In the genomic region with DNA sequence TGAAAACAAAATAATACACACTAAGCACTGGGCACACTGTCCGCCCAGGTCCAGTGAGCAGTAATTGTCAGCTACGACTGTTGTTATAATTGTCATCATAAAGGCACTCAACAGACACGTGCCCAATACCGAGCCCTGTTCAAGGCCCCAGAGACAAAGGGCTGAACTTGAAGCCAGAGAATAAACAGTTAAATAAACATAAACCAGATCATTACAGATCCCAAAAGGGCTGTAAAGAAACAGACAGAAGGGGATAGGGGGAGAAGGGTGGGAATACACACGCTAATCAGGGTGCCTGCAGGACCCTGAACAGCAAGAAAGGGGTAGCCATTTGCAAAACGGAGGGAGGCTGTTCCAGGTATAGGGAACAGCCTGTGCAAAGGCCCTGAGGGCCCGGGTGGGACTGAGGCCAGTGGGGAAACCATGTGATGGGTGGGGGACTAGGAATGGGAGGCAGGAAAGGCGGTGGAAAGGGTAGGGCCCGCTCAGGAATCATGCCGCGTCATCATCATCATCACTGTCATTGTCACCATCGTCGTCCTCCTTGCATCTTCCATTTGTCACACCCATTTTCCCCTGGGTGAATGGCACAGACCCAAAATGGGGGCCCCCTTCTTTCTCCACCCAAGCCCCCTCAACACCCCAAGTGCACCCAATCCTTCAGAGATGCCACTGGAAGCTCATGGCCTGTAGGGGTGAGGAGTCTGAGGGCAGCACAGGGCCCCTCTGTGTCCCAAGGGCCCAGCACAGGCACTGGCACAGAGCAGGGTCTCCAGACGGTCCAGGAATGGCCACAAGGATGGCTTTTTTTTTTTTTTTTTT, we compare ENCODE assay signal across 17 cellular contexts. TPM values are rescaled to one million over a fixed set of nuclear protein-coding genes. Genes with fewer than 3 reads are reported as not detected.
DNase-seq lines count a peak whose midpoint lies in the region; ATAC-seq and TF ChIP-seq lines count a peak whose summit lies in the region.
"Had no signal": no experiment of that assay in that cellular context is flagged by ENCODE, and none has a peak within 500 bp of the region (broad histone marks: within the 10 kb centered on the region; RNA-seq: fewer than 3 reads in every experiment).

No MANE protein-coding gene starts in this region.

- H3K4me1 Mint-ChIP-seq in brain = peaks cover 71% of the 10 kb centered on the region
- peaks cover 35% of the 10 kb centered on the region for H3K4me1 Mint-ChIP-seq in memory B cell

- H3K4me1 ChIP-seq in heart left ventricle (peaks cover 0 to 78% (median 55%) of the 10 kb centered on the region in 12 donors), upper lobe of right lung (peaks cover 60% of the 10 kb centered on the region)

- TF ChIP-seq POLR2A in heart left ventricle (IDR thresholded peaks at IDR 0.05) = no peak

- DNase-seq in heart left ventricle = peak in 1 of 5 donors; percentile 42
- DNase-seq in cardiac septum (ENCODE audit: low spot score) = no peak
- no peak for DNase-seq in memory B cell (ENCODE audit: low spot score in 2 of 2)
- no peak for DNase-seq in upper lobe of right lung
- DNase-seq in stimulated activated CD4-positive, alpha-beta T cell treated with anti-CD3 and anti-CD28 coated beads, Interleukin-2, amount 100 ng/mL, for 24 hours = no peak
- no peak for DNase-seq in NCI-H2196 (lab: John Stamatoyannopoulos, UW; ENCODE audit: unreplicated experiment)
- no peak for DNase-seq in NCI-H1694 treated with DMSO at 0.1 percent for 48 hours (lab: John Stamatoyannopoulos, UW)
- DNase-seq: activated T-cell treated with anti-CD3 and anti-CD28 coated beads, Interleukin-2, amount 50 U/mL, for 48 hours; naive B cell; NCI-H1436 treated with DMSO at 0.1 percent for 48 hours; NCI-H748 treated with DMSO at 0.1 percent for 48 hours had no signal

- TF ChIP-seq CTCF in heart left ventricle (IDR thresholded peaks at IDR 0.05) = no peak
- TF ChIP-seq CTCF in brain (conservative IDR thresholded peaks at IDR 0.05) = no peak
- TF ChIP-seq CTCF in upper lobe of right lung (IDR thresholded peaks at IDR 0.05) = no peak

- H3K27ac ChIP-seq in heart left ventricle = peak overlapping the region in 11 of 12 donors; percentile 46 to 95 (median 84)
- H3K27ac ChIP-seq in upper lobe of right lung = peak overlapping the region; percentile 36
- H3K27ac ChIP-seq: SJSA1 had no signal

- H3K27ac Mint-ChIP-seq in brain (peak overlapping the region in 3 of 5 experiments; percentile 63 to 95 (median 70)), memory B cell (peak overlapping the region; percentile 31)

- H3K27me3 ChIP-seq in heart left ventricle (no peaks in the 10 kb centered on the region), upper lobe of right lung (no peaks in the 10 kb centered on the region)
- H3K27me3 ChIP-seq: SJSA1 had no signal

- H3K9me3 Mint-ChIP-seq in brain (peaks cover 0 to 3% (median 0%) of the 10 kb centered on the region in 5 experiments), memory B cell (no peaks in the 10 kb centered on the region)
- H3K9me3 Mint-ChIP-seq: naive B cell had no signal

- WGBS in heart left ventricle, 4 donors = 68 to 76% (median 73%) methylated on average over 14 of the region's 14 CpGs

- H3K4me3 ChIP-seq in heart left ventricle = no peak overlapping the region
- H3K4me3 ChIP-seq in upper lobe of right lung = no peak overlapping the region
- H3K4me3 ChIP-seq: SJSA1 had no signal

- intact Hi-C loops in heart left ventricle (cut with DNase I) (no loop called here), cardiac septum (cut with DNase I) (no loop called here), upper lobe of right lung (cut with DNase I) (loop anchor here (10.0 kb wide), 1 partner anchor 58 kb away; no protein-coding TSS in a partner anchor)

- H3K36me3 ChIP-seq in heart left ventricle = peaks cover 0 to 17% (median 11%) of the 10 kb centered on the region in 9 donors
- H3K36me3 ChIP-seq in upper lobe of right lung = peaks cover 18% of the 10 kb centered on the region

- H3K9me3 ChIP-seq in heart left ventricle (no peaks in the 10 kb centered on the region), upper lobe of right lung (no peaks in the 10 kb centered on the region)
- H3K9me3 ChIP-seq: SJSA1 had no signal

- H3K36me3 Mint-ChIP-seq in brain (peaks cover 35% of the 10 kb centered on the region), memory B cell (no peaks in the 10 kb centered on the region)

- H3K27me3 Mint-ChIP-seq in brain (peaks cover 9% of the 10 kb centered on the region), memory B cell (no peaks in the 10 kb centered on the region)
- H3K27me3 Mint-ChIP-seq: naive B cell had no signal

- H3K4me3 Mint-ChIP-seq in brain (peak overlapping the region in 1 of 5 experiments; percentile 47), memory B cell (no peak overlapping the region)

- ATAC-seq in heart left ventricle (peak in 1 of 4 donors; percentile 34), memory B cell (ENCODE audit: low read depth) (no peak), upper lobe of right lung (no peak)

RNA-seq across cellular contexts. Expression of a gene that starts 6.3 kb away (rescaled TPM):
- total RNA-seq in heart left ventricle (10 to 100 TPM; 20.0 to 62.4 (median 29.0) TPM), cardiac septum (21.6 TPM), upper lobe of right lung (103 TPM)
- polyA plus RNA-seq in heart left ventricle (10 to 100 TPM; 33.4 to 58.0 TPM), brain (ENCODE audit: insufficient read depth, low read depth, low replicate concordance) (407 TPM)

RNA-seq across cellular contexts. Expression of a gene that starts 19.6 kb away (rescaled TPM):
- not detected for total RNA-seq in heart left ventricle
- polyA plus RNA-seq in heart left ventricle = not detected
- total RNA-seq in cardiac septum = not detected
- polyA plus RNA-seq in brain (ENCODE audit: insufficient read depth, low read depth, low replicate concordance) = not detected
- not detected for total RNA-seq in upper lobe of right lung
- total RNA-seq: bronchial epithelial cell, G401, SJSA1 had no signal
- polyA plus RNA-seq: BJ, esophagus had no signal
